In the genomic region with DNA sequence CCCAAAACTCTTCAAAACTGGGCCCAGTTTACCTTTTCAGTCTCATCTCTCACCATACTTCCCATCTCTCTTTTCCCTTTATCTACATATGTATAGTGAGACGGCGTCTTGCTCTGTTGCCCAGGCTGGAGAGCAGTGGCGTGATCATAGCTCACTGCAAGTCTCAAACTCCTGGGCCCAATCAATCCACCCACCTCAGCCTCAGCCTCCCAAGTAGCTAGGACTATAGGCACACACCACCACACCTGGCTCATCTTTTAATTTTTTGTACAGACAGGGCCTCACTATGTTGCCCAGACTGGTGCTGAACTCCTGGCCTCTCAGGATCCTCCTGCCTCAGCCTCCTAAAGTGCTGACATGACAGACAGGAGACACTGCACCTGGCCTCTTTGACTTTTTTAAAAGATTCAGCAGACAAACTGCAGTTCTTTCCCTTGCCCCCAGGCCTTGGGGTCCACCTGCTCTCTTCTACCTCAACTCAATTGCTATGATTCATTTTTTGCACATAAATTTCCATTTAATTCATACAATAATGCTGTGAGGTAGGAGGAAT, we compare ENCODE assay signal across 1 cellular context.
TF ChIP-seq lines count a peak whose summit lies in the region.

No MANE protein-coding gene starts in this region.

TF ChIP-seq in K562, 482 proteins besides CTCF, POLR2A, EP300 and RAD21:
- TF ChIP-seq ZNF316 (IDR thresholded peaks at IDR 0.05), result peak; percentile 54; the same call in 1 of the 2 replicates
- no peak for TF ChIP-seq ZKSCAN8 (CRISPR knock-in tag; IDR thresholded peaks at IDR 0.05)
- TF ChIP-seq C11orf30 (IDR thresholded peaks at IDR 0.05; ENCODE audit: low read depth), result peak; percentile 15; the same call in 1 of the 2 replicates
